ENCODE assay signal across 8 cellular contexts in the genomic region with DNA sequence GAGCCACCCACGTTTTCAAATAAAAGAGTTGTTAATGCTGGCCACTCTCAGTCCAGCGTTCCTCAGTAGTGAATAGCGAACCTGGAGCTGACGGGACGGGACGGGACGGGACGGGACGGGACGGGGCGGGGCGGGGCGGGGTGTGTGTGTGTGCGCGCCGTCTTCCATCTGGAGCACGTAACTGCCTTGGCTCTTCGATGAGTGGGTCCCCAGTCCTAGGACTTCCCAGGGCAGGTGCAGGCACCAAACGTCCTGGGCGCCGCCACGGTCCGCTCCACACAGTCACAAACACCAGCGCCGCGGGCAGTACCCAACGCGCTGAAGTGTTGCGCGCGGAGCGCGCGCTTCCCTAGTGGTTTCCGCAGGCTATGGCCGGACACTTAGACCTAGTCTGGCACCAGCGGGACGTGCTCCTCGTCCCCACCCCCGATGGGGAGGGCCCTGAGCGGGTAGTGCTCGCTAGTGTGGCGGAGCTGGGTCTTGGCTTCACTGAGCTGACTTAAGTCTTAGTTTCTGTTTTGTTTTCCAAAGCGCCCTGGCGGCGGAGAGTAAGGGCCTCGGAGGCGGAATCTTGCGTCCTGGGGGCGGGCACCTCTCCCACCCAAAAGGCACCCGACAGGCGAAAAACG. TPM values are rescaled to one million over a fixed set of nuclear protein-coding genes. Genes with fewer than 3 reads are reported as not detected.
A peak's percentile ranks its signal among the peaks of the same experiment; 100 is the strongest.
DNase-seq lines count a peak whose midpoint lies in the region; ATAC-seq and TF ChIP-seq lines count a peak whose summit lies in the region.
"Not testable (repeated sequence)": the region's sequence is repeated elsewhere in the genome, so short reads cannot be mapped to it uniquely, and the experiment has no call there.

No MANE protein-coding gene starts in this region.

- H3K9me3 Mint-ChIP-seq in activated CD8-positive, alpha-beta T cell treated with anti-CD3 and anti-CD28 coated beads for 36 hours; stimulated activated effector memory CD8-positive, alpha-beta T cell treated with anti-CD3 and anti-CD28 coated beads, Interleukin-12 subunit alpha, Interleukin-12 subunit beta, amount 100 ng/mL, for 72 hours: not testable (repeated sequence)

- H3K36me3 Mint-ChIP-seq in activated CD8-positive, alpha-beta T cell treated with anti-CD3 and anti-CD28 coated beads for 36 hours (ENCODE audit: low read depth) = peaks cover 25% of the 10 kb centered on the region
- H3K36me3 Mint-ChIP-seq in stimulated activated effector memory CD8-positive, alpha-beta T cell treated with anti-CD3 and anti-CD28 coated beads, Interleukin-12 subunit alpha, Interleukin-12 subunit beta, amount 100 ng/mL, for 72 hours = peaks cover 10% of the 10 kb centered on the region

- POLR2A ChIA-PET in activated CD8-positive, alpha-beta T cell treated with anti-CD3 and anti-CD28 coated beads for 36 hours (lab: Charles Lee) = not testable (repeated sequence)

- not testable (repeated sequence) for H3K27ac Mint-ChIP-seq in activated CD8-positive, alpha-beta T cell treated with anti-CD3 and anti-CD28 coated beads for 36 hours; stimulated activated effector memory CD8-positive, alpha-beta T cell treated with anti-CD3 and anti-CD28 coated beads, Interleukin-12 subunit alpha, Interleukin-12 subunit beta, amount 100 ng/mL, for 72 hours

- intact Hi-C loops in activated CD8-positive, alpha-beta T cell treated with anti-CD3 and anti-CD28 coated beads for 36 hours (cut with micrococcal nuclease); left cardiac atrium (cut with DNase I): not testable (repeated sequence)

- not testable (repeated sequence) for H3K4me3 Mint-ChIP-seq in activated CD8-positive, alpha-beta T cell treated with anti-CD3 and anti-CD28 coated beads for 36 hours; stimulated activated effector memory CD8-positive, alpha-beta T cell treated with anti-CD3 and anti-CD28 coated beads, Interleukin-12 subunit alpha, Interleukin-12 subunit beta, amount 100 ng/mL, for 72 hours

- peak; percentile 42 for ATAC-seq in GM18498 (IDR thresholded peaks at IDR 0.05; ENCODE audit: unreplicated experiment)
- ATAC-seq in GM19351 (IDR thresholded peaks at IDR 0.05; ENCODE audit: unreplicated experiment) = peak; percentile 40
- ATAC-seq in GM21717 (IDR thresholded peaks at IDR 0.05; ENCODE audit: unreplicated experiment) = peak; percentile 38
- peak; percentile 33 for ATAC-seq in HG02943 (IDR thresholded peaks at IDR 0.05; ENCODE audit: low read depth, unreplicated experiment)
- peak; percentile 43 for ATAC-seq in HG03432 (IDR thresholded peaks at IDR 0.05; ENCODE audit: unreplicated experiment)
- peak; percentile 66 for ATAC-seq in activated CD8-positive, alpha-beta T cell treated with anti-CD3 and anti-CD28 coated beads for 36 hours
- ATAC-seq in left cardiac atrium = peak; percentile 75 to 77
- peak; percentile 77 for ATAC-seq in stimulated activated effector memory CD8-positive, alpha-beta T cell treated with anti-CD3 and anti-CD28 coated beads, Interleukin-12 subunit alpha, Interleukin-12 subunit beta, amount 100 ng/mL, for 72 hours

- H3K4me1 Mint-ChIP-seq in activated CD8-positive, alpha-beta T cell treated with anti-CD3 and anti-CD28 coated beads for 36 hours (ENCODE audit: low read depth) = peaks cover 25% of the 10 kb centered on the region
- H3K4me1 Mint-ChIP-seq in stimulated activated effector memory CD8-positive, alpha-beta T cell treated with anti-CD3 and anti-CD28 coated beads, Interleukin-12 subunit alpha, Interleukin-12 subunit beta, amount 100 ng/mL, for 72 hours = peaks cover 31% of the 10 kb centered on the region

- not testable (repeated sequence) for TF ChIP-seq CTCF in activated CD8-positive, alpha-beta T cell treated with anti-CD3 and anti-CD28 coated beads for 36 hours (IDR thresholded peaks at IDR 0.05)

- CTCF ChIA-PET in activated CD8-positive, alpha-beta T cell treated with anti-CD3 and anti-CD28 coated beads for 36 hours (lab: Charles Lee) = not testable (repeated sequence)

- H3K27me3 Mint-ChIP-seq in activated CD8-positive, alpha-beta T cell treated with anti-CD3 and anti-CD28 coated beads for 36 hours = not testable (repeated sequence)

- not testable (repeated sequence) for DNase-seq in activated CD8-positive, alpha-beta T cell treated with anti-CD3 and anti-CD28 coated beads for 36 hours; left cardiac atrium; stimulated activated effector memory CD8-positive, alpha-beta T cell treated with anti-CD3 and anti-CD28 coated beads, Interleukin-12 subunit alpha, Interleukin-12 subunit beta, amount 100 ng/mL, for 72 hours (ENCODE audit: low spot score in 2 of 2)

RNA-seq across cellular contexts. Expression of gene BOLA1, which starts 47.7 kb away (rescaled TPM):
- 10 to 100 TPM; 25.1 to 28.8 TPM for total RNA-seq in activated CD8-positive, alpha-beta T cell treated with anti-CD3 and anti-CD28 coated beads for 36 hours
- 10 to 100 TPM; 13.0 to 16.0 TPM for total RNA-seq in left cardiac atrium
